In genomic region chrX:129773649-129774458, GRCh38 we compare ENCODE assay signal across 13 cellular contexts. TPM values are rescaled to one million over a fixed set of nuclear protein-coding genes. Genes with fewer than 3 reads are reported as not detected.
DNase-seq lines count a peak whose midpoint lies in the region; ATAC-seq and TF ChIP-seq lines count a peak whose summit lies in the region.
"Had no signal": no experiment of that assay in that cellular context is flagged by ENCODE, and none has a peak within 500 bp of the region (broad histone marks: within the 10 kb centered on the region; RNA-seq: fewer than 3 reads in every experiment).

No MANE protein-coding gene starts in this region.

- peak overlapping the region; percentile 18; the same call in 1 of the 2 replicates for H3K9ac ChIP-seq in Karpas-422 (ENCODE audit: low read length)

- no peaks in the 10 kb centered on the region for H3K27me3 Mint-ChIP-seq in activated naive CD8-positive, alpha-beta T cell
- peaks cover 0 to 2% (median 0%) of the 10 kb centered on the region in 5 donors for H3K27me3 Mint-ChIP-seq in naive thymus-derived CD8-positive, alpha-beta T cell

- H3K4me3 ChIP-seq in Karpas-422 (ENCODE audit: low read length) (no peak overlapping the region), gastrocnemius medialis (no peak overlapping the region)

- ATAC-seq in naive thymus-derived CD8-positive, alpha-beta T cell = no peak
- ATAC-seq in gastrocnemius medialis = no peak
- ATAC-seq: Panc1 had no signal

- H3K9me3 Mint-ChIP-seq in activated naive CD8-positive, alpha-beta T cell (ENCODE audit: low read depth) = no peaks in the 10 kb centered on the region
- H3K9me3 Mint-ChIP-seq in naive thymus-derived CD8-positive, alpha-beta T cell = no peaks in the 10 kb centered on the region

- H3K9me3 ChIP-seq in Karpas-422 (ENCODE audit: low read length) (no peaks in the 10 kb centered on the region), gastrocnemius medialis (no peaks in the 10 kb centered on the region)

- DNase-seq in COLO668 (lab: John Stamatoyannopoulos, UW; ENCODE audit: unreplicated experiment) (peak; percentile 16), Karpas-422 (no peak), NCI-H345 (lab: John Stamatoyannopoulos, UW) (no peak), NCI-H510A treated with DMSO at 0.1 percent for 48 hours (lab: John Stamatoyannopoulos, UW) (no peak), RWPE1 (ENCODE audit: low spot score) (no peak), gastrocnemius medialis (no peak)
- DNase-seq in naive thymus-derived CD8-positive, alpha-beta T cell = no peak
- DNase-seq: effector CD4-positive, alpha-beta T cell; mesenchymal stem cell; NCI-H187 treated with DMSO at 0.1 percent for 48 hours; retina had no signal

- in situ Hi-C loops in gastrocnemius medialis (cut with MboI; ENCODE audit: low sequenced_read_pairs in 4 of 4) = no loop called here

- no peaks in the 10 kb centered on the region for H4K20me1 ChIP-seq in Karpas-422 (ENCODE audit: insufficient read depth, low read depth, low read length)

- H3K27ac ChIP-seq in Karpas-422 (ENCODE audit: low read length) (peak overlapping the region; percentile 90), RWPE1 (no peak overlapping the region), gastrocnemius medialis (no peak overlapping the region)

- CTCF ChIA-PET in RWPE1 (lab: Yijun Ruan, JAX) = no interaction called here

- H3K4me1 ChIP-seq in Karpas-422 (ENCODE audit: low read length) (peaks cover 61% of the 10 kb centered on the region), gastrocnemius medialis (no peaks in the 10 kb centered on the region)

- TF ChIP-seq CTCF in RWPE1 (conservative IDR thresholded peaks at IDR 0.05; ENCODE audit: low read depth) (no peak), gastrocnemius medialis (IDR thresholded peaks at IDR 0.05 in 4 of 5, conservative IDR thresholded peaks at IDR 0.05 in 1 of 5) (no peak)

- H3K9me2 ChIP-seq in Karpas-422 (replicated peaks; ENCODE audit: insufficient read depth, low read length) = no peaks in the 10 kb centered on the region

- H2AFZ ChIP-seq in Karpas-422 (ENCODE audit: low read length) = no peak overlapping the region

- peaks cover 69% of the 10 kb centered on the region for H3K4me1 Mint-ChIP-seq in activated naive CD8-positive, alpha-beta T cell (ENCODE audit: low read depth)
- H3K4me1 Mint-ChIP-seq in naive thymus-derived CD8-positive, alpha-beta T cell = peaks cover 15 to 92% (median 69%) of the 10 kb centered on the region in 4 donors

- H3K36me3 ChIP-seq in Karpas-422 (ENCODE audit: insufficient read depth, low read length) (no peaks in the 10 kb centered on the region), gastrocnemius medialis (no peaks in the 10 kb centered on the region)

- no peaks in the 10 kb centered on the region for H3K36me3 Mint-ChIP-seq in activated naive CD8-positive, alpha-beta T cell
- no peaks in the 10 kb centered on the region for H3K36me3 Mint-ChIP-seq in naive thymus-derived CD8-positive, alpha-beta T cell

- H3K4me3 Mint-ChIP-seq in activated naive CD8-positive, alpha-beta T cell = no peak overlapping the region
- peak overlapping the region in 6 of 10 donors; percentile 15 to 58 (median 28) for H3K4me3 Mint-ChIP-seq in naive thymus-derived CD8-positive, alpha-beta T cell

- H3K27me3 ChIP-seq in Karpas-422 (ENCODE audit: low read length) (no peaks in the 10 kb centered on the region), gastrocnemius medialis (no peaks in the 10 kb centered on the region)

- intact Hi-C loops in gastrocnemius medialis (cut with DNase I; ENCODE audit: low total_unique reads) = no loop called here

- H3K4me2 ChIP-seq in Karpas-422 (ENCODE audit: low read depth, low read length, poor library complexity, severe bottlenecking) = peak overlapping the region; percentile 58

- no peaks in the 10 kb centered on the region for H3K79me2 ChIP-seq in Karpas-422 (ENCODE audit: low read length)

- no peak for TF ChIP-seq POLR2A in gastrocnemius medialis (IDR thresholded peaks at IDR 0.05)

- peak overlapping the region; percentile 54 for H3K27ac Mint-ChIP-seq in activated naive CD8-positive, alpha-beta T cell
- peak overlapping the region in 9 of 10 donors; percentile 73 to 96 (median 93) for H3K27ac Mint-ChIP-seq in naive thymus-derived CD8-positive, alpha-beta T cell

- POLR2A ChIA-PET in naive thymus-derived CD8-positive, alpha-beta T cell (lab: Charles Lee) = interaction anchor here (0.9 to 18.2 kb wide), 4 partner anchors 7 to 70 kb away, joined by 5 to 382 read pairs (median 198); partner anchors contain the start of genes SASH3 and ZDHHC9
- POLR2A ChIA-PET in RWPE1 (lab: Yijun Ruan, JAX; ENCODE audit: low non-redundant PET) = no interaction called here

RNA-seq across cellular contexts. Expression of gene SASH3, which starts 5.9 kb away (rescaled TPM):
- 63.0 and 103 TPM in 2 replicates for total RNA-seq in Karpas-422 (2014; rRNA removed; shearing (Covaris generic); ENCODE audit: low replicate concordance)
- total RNA-seq in naive thymus-derived CD8-positive, alpha-beta T cell = 100 to 1,000 TPM; 154 to 158 TPM
- 100 to 1,000 TPM; 100 to 187 (median 115) TPM for polyA plus RNA-seq in naive thymus-derived CD8-positive, alpha-beta T cell
- 1 to 10 TPM; 1.3 to 2.2 (median 1.7) TPM for total RNA-seq in gastrocnemius medialis

RNA-seq across cellular contexts. Expression of gene XPNPEP2, which starts 35.1 kb away (rescaled TPM):
- total RNA-seq in Karpas-422 (2014; rRNA removed; shearing (Covaris generic); ENCODE audit: low replicate concordance) = not detected in 2 replicates
- total RNA-seq in naive thymus-derived CD8-positive, alpha-beta T cell = not detected
- polyA plus RNA-seq in naive thymus-derived CD8-positive, alpha-beta T cell = under 1 TPM in 2 of 3 donors, not detected in 1; 0.13 to 0.47 TPM
- 1 to 10 TPM in 2 of 4 donors, under 1 TPM in 2; 0.15 to 2.0 (median 0.87) TPM for total RNA-seq in gastrocnemius medialis

Comparison
In these comparisons a context has a peak if more than half of its experiments do, and no peak if none do; other contexts are left out.
1. RNA of gene SASH3, which starts 5.9 kb away (total RNA-seq): 154 to 158 TPM in naive thymus-derived CD8-positive, alpha-beta T cell and 63.0 to 103 TPM in Karpas-422; 1.3 to 2.2 TPM in gastrocnemius medialis; every median in the first group is over 10 times any median in the second.